In the genomic region with DNA sequence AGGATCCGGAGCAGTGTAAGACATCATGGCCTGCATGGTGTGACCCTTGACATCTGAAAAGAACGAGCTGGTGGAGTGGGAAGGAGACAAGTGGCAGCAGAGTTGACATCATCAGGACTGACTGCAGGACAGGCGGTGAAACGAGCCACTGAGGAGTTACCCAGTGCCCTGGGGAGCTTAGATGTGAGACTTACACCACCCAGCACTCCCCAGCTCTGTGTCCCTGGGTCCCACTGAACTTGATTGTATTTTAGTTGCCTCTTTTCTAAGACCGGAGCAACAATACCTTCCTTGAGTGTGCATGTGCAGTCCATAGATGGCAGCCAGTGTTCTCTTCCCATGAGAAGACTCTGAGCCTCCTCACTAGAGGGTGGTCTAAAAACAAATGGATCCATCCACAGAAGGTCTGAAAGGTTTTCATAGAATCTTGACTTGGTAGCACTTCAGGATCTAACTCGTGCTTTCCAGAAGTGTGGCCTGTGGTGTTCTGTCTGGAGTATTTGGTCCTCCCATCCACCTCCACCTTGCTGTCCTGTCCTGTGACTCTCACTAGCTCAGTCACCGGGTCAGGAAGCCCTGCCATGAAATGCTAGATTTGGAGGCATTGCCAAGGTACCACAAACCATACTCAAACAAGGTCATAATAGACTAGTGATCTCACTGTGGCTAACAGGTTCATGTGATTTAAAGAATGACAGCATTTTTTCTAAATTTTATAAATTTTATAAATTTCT, we compare ENCODE assay signal across 20 cellular contexts. TPM values are rescaled to one million over a fixed set of nuclear protein-coding genes. Genes with fewer than 3 reads are reported as not detected.
A peak's percentile ranks its signal among the peaks of the same experiment; 100 is the strongest.
DNase-seq lines count a peak whose midpoint lies in the region; ATAC-seq, FAIRE-seq and TF ChIP-seq lines count a peak whose summit lies in the region.
"Had no signal": no experiment of that assay in that cellular context is flagged by ENCODE, and none has a peak within 500 bp of the region (broad histone marks: within the 10 kb centered on the region; RNA-seq: fewer than 3 reads in every experiment).

No MANE protein-coding gene starts in this region.

- H3K9me3 ChIP-seq in Peyer's patch = no peaks in the 10 kb centered on the region

- peaks cover 91% of the 10 kb centered on the region for H3K36me3 Mint-ChIP-seq in activated CD4-positive, alpha-beta T cell treated with anti-CD3 and anti-CD28 coated beads, Interleukin-2, amount 10 ng/mL, durations not matched to agents 7 days and 5 days (ENCODE audit: low read depth)
- peaks cover 85% of the 10 kb centered on the region for H3K36me3 Mint-ChIP-seq in activated naive CD8-positive, alpha-beta T cell treated with anti-CD3 and anti-CD28 coated beads, Interleukin-2, amount 50 U/mL, for 24 hours (ENCODE audit: low read depth)
- peaks cover 77% of the 10 kb centered on the region for H3K36me3 Mint-ChIP-seq in stimulated activated memory B cell treated with anti-CD40 and anti-IgM and Interleukin-4, amounts not matched to agents 10 μg/mL and 1 μg/mL and 100 μg/mL, for 72 hours
- H3K36me3 Mint-ChIP-seq: type B pancreatic cell had no signal

- peak overlapping the region; percentile 96 for H3K27ac Mint-ChIP-seq in activated CD4-positive, alpha-beta T cell treated with anti-CD3 and anti-CD28 coated beads, Interleukin-2, amount 10 ng/mL, durations not matched to agents 7 days and 5 days
- peak overlapping the region; percentile 99 for H3K27ac Mint-ChIP-seq in activated naive CD8-positive, alpha-beta T cell treated with anti-CD3 and anti-CD28 coated beads, Interleukin-2, amount 50 U/mL, for 24 hours
- H3K27ac Mint-ChIP-seq in stimulated activated memory B cell treated with anti-CD40 and anti-IgM and Interleukin-4, amounts not matched to agents 10 μg/mL and 1 μg/mL and 100 μg/mL, for 72 hours = peak overlapping the region; percentile 86
- H3K27ac Mint-ChIP-seq: nephron progenitor cell, type B pancreatic cell had no signal

- FAIRE-seq in GM12892 (lab: Jason Lieb, UNC) = no peak
- FAIRE-seq: TTC549 had no signal

- no peak for ATAC-seq in activated naive CD8-positive, alpha-beta T cell treated with anti-CD3 and anti-CD28 coated beads, Interleukin-2, amount 50 U/mL, for 24 hours
- no peak for ATAC-seq in stimulated activated memory B cell treated with anti-CD40 and anti-IgM and Interleukin-4, amounts not matched to agents 10 μg/mL and 1 μg/mL and 100 μg/mL, for 72 hours

- TF ChIP-seq POLR2A in Peyer's patch (IDR thresholded peaks at IDR 0.05) = no peak
- no peak for TF ChIP-seq POLR2A in GM12892 (IDR thresholded peaks at IDR 0.05; ENCODE audit: low read depth, low read length)

- H3K4me1 ChIP-seq in Peyer's patch = peaks cover 0 to 9% (median 0%) of the 10 kb centered on the region in 4 donors
- H3K4me1 ChIP-seq: esophagus muscularis mucosa had no signal

- TF ChIP-seq CTCF in Peyer's patch (IDR thresholded peaks at IDR 0.05) = no peak

- no peak overlapping the region for H3K4me3 ChIP-seq in Peyer's patch
- H3K4me3 ChIP-seq: esophagus muscularis mucosa, lung had no signal

- H3K27ac ChIP-seq in Peyer's patch = peak overlapping the region; percentile 50 to 76 (median 72)
- H3K27ac ChIP-seq: esophagus muscularis mucosa had no signal

- H3K36me3 ChIP-seq in Peyer's patch = no peaks in the 10 kb centered on the region
- H3K36me3 ChIP-seq: esophagus muscularis mucosa had no signal

- POLR2A ChIA-PET in activated CD4-positive, alpha-beta T cell treated with anti-CD3 and anti-CD28 coated beads, Interleukin-2, amount 10 ng/mL, durations not matched to agents 7 days and 5 days (lab: Charles Lee) = interaction anchor here (0.6 to 1.4 kb wide), 2 partner anchors 11 to 25 kb away, joined by 5 to 6 read pairs; no protein-coding TSS in a partner anchor

- no peak overlapping the region for H3K4me3 Mint-ChIP-seq in activated CD4-positive, alpha-beta T cell treated with anti-CD3 and anti-CD28 coated beads, Interleukin-2, amount 10 ng/mL, durations not matched to agents 7 days and 5 days
- peak overlapping the region; percentile 43 for H3K4me3 Mint-ChIP-seq in activated naive CD8-positive, alpha-beta T cell treated with anti-CD3 and anti-CD28 coated beads, Interleukin-2, amount 50 U/mL, for 24 hours
- peak overlapping the region; percentile 22 for H3K4me3 Mint-ChIP-seq in stimulated activated memory B cell treated with anti-CD40 and anti-IgM and Interleukin-4, amounts not matched to agents 10 μg/mL and 1 μg/mL and 100 μg/mL, for 72 hours
- H3K4me3 Mint-ChIP-seq: nephron progenitor cell, type B pancreatic cell had no signal

- no peaks in the 10 kb centered on the region for H3K9me3 Mint-ChIP-seq in activated CD4-positive, alpha-beta T cell treated with anti-CD3 and anti-CD28 coated beads, Interleukin-2, amount 10 ng/mL, durations not matched to agents 7 days and 5 days
- no peaks in the 10 kb centered on the region for H3K9me3 Mint-ChIP-seq in activated naive CD8-positive, alpha-beta T cell treated with anti-CD3 and anti-CD28 coated beads, Interleukin-2, amount 50 U/mL, for 24 hours
- peaks cover 6% of the 10 kb centered on the region for H3K9me3 Mint-ChIP-seq in stimulated activated memory B cell treated with anti-CD40 and anti-IgM and Interleukin-4, amounts not matched to agents 10 μg/mL and 1 μg/mL and 100 μg/mL, for 72 hours
- H3K9me3 Mint-ChIP-seq: nephron progenitor cell, type B pancreatic cell had no signal

- CTCF ChIA-PET in activated CD4-positive, alpha-beta T cell treated with anti-CD3 and anti-CD28 coated beads, Interleukin-2, amount 10 ng/mL, durations not matched to agents 7 days and 5 days (lab: Charles Lee) = interaction anchor here (0.7 to 11.9 kb wide), 7 partner anchors 7 to 207 kb away, joined by 3 to 106 read pairs (median 4); no protein-coding TSS in a partner anchor

- no peaks in the 10 kb centered on the region for H3K27me3 Mint-ChIP-seq in activated CD4-positive, alpha-beta T cell treated with anti-CD3 and anti-CD28 coated beads, Interleukin-2, amount 10 ng/mL, durations not matched to agents 7 days and 5 days
- H3K27me3 Mint-ChIP-seq in activated naive CD8-positive, alpha-beta T cell treated with anti-CD3 and anti-CD28 coated beads, Interleukin-2, amount 50 U/mL, for 24 hours = no peaks in the 10 kb centered on the region
- H3K27me3 Mint-ChIP-seq in stimulated activated memory B cell treated with anti-CD40 and anti-IgM and Interleukin-4, amounts not matched to agents 10 μg/mL and 1 μg/mL and 100 μg/mL, for 72 hours = no peaks in the 10 kb centered on the region

- H3K4me1 Mint-ChIP-seq in activated CD4-positive, alpha-beta T cell treated with anti-CD3 and anti-CD28 coated beads, Interleukin-2, amount 10 ng/mL, durations not matched to agents 7 days and 5 days = peaks cover 97% of the 10 kb centered on the region
- peaks cover 99% of the 10 kb centered on the region for H3K4me1 Mint-ChIP-seq in activated naive CD8-positive, alpha-beta T cell treated with anti-CD3 and anti-CD28 coated beads, Interleukin-2, amount 50 U/mL, for 24 hours
- peaks cover 91% of the 10 kb centered on the region for H3K4me1 Mint-ChIP-seq in stimulated activated memory B cell treated with anti-CD40 and anti-IgM and Interleukin-4, amounts not matched to agents 10 μg/mL and 1 μg/mL and 100 μg/mL, for 72 hours

- no peak for DNase-seq in activated CD4-positive, alpha-beta T cell treated with anti-CD3 and anti-CD28 coated beads, Interleukin-2, amount 10 ng/mL, durations not matched to agents 7 days and 5 days
- no peak for DNase-seq in activated CD4-positive, alpha-beta T cell treated with anti-CD3 and anti-CD28 coated beads for 4 hours
- DNase-seq in Peyer's patch (no peak), GM12892 (ENCODE audit: insufficient read length) (no peak), SIG-M5 (lab: John Stamatoyannopoulos, UW) (no peak), NCI-H2107 (lab: John Stamatoyannopoulos, UW) (no peak)
- DNase-seq in activated naive CD8-positive, alpha-beta T cell treated with anti-CD3 and anti-CD28 coated beads, Interleukin-2, amount 50 U/mL, for 24 hours = no peak
- DNase-seq: glutamatergic neuron, MM.1S, NCI-H1930, NCI-H510A, nephron progenitor cell, retina had no signal

- no peaks in the 10 kb centered on the region for H3K27me3 ChIP-seq in Peyer's patch

RNA-seq across cellular contexts. Expression of a gene that starts 59.0 kb away (rescaled TPM):
- total RNA-seq in activated CD4-positive, alpha-beta T cell treated with anti-CD3 and anti-CD28 coated beads, Interleukin-2, amount 10 ng/mL, durations not matched to agents 7 days and 5 days = 100 to 1,000 TPM; 379 to 406 TPM
- total RNA-seq in Peyer's patch = 100 to 1,000 TPM in 1 of 4 donors, 10 to 100 TPM in 3; 25.3 to 108 (median 31.7) TPM
- 25.1 TPM for polyA plus RNA-seq in GM12892 (2012; ENCODE audit: missing spikeins)
- total RNA-seq: A172, HT1080 had no signal
